In the genomic region with DNA sequence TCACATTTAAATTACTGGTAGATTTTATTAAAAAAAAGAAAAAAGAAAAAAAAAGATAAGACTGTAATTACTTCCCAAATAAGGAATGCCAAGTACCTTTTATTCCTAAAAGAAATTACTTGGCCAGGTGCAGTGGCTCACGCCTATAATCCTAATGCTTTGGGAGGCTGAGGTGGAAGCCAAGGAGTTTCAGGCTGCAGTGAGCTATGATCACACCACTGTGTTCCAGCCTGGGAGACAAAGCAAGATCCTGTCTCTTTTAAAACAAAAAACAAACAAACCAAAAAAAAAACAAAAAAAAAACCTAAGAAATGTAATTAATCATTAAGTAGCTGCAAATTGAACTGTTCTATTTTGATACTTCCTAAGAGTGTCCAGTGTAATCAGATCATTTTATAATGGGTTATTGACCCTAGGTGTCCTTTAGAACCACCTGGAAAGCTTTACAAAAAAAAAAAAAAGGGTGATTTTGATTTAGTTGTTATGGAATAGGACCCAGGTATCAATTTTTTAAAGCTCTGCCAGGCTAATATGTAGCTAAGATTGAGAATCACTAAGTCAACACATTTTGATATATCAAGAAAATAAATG, we compare ENCODE assay signal across 1 cellular context.
TF ChIP-seq lines count a peak whose summit lies in the region.

No MANE protein-coding gene starts in this region.

TF ChIP-seq in HCT116, 20 proteins besides CTCF, POLR2A, EP300 and RAD21 (continued from another document):
- TF ChIP-seq, protein P1, sequence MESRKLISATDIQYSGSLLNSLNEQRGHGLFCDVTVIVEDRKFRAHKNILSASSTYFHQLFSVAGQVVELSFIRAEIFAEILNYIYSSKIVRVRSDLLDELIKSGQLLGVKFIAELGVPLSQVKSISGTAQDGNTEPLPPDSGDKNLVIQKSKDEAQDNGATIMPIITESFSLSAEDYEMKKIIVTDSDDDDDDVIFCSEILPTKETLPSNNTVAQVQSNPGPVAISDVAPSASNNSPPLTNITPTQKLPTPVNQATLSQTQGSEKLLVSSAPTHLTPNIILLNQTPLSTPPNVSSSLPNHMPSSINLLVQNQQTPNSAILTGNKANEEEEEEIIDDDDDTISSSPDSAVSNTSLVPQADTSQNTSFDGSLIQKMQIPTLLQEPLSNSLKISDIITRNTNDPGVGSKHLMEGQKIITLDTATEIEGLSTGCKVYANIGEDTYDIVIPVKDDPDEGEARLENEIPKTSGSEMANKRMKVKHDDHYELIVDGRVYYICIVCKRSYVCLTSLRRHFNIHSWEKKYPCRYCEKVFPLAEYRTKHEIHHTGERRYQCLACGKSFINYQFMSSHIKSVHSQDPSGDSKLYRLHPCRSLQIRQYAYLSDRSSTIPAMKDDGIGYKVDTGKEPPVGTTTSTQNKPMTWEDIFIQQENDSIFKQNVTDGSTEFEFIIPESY (IDR thresholded peaks at IDR 0.05; ENCODE audit: extremely low read depth, insufficient replicate concordance, low read length) = no peak
- TF ChIP-seq MAX (IDR thresholded peaks at IDR 0.05) (no peak), SP1 (IDR thresholded peaks at IDR 0.05; ENCODE audit: low read depth) (no peak), REST (IDR thresholded peaks at IDR 0.05; ENCODE audit: low read depth) (no peak), SIN3A (IDR thresholded peaks at IDR 0.05; ENCODE audit: low read depth) (no peak), EZH2phosphoT487 (IDR thresholded peaks at IDR 0.05; ENCODE audit: borderline replicate concordance) (no peak), ELF1 (IDR thresholded peaks at IDR 0.05; ENCODE audit: borderline replicate concordance, low read depth) (no peak), ZNF274 (IDR thresholded peaks at IDR 0.05; ENCODE audit: low read depth, low read length) (no peak), SRF (IDR thresholded peaks at IDR 0.05; ENCODE audit: low read depth) (no peak), EZH2 (IDR thresholded peaks at IDR 0.05) (no peak), EGR1 (IDR thresholded peaks at IDR 0.05; ENCODE audit: low read depth) (no peak), ATF3 (IDR thresholded peaks at IDR 0.05) (no peak)
TF ChIP-seq in HCT116: peak in this region for 0.
